ENCODE assay signal across 8 cellular contexts in the genomic region with DNA sequence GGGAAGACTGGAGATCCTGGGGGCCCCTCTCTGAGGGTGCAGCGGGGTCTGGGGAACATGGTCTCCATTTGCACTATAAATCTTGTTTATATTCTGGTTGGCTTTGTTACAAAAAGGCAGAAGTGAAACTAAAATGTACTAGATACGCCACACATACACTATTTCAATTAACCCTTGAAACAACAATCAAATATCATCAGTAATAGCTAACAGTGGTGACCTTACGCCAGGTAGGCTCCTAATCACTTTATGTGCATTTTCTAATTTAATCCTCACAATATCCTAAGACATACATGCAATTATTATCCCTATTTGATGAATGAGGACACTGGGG. TPM values are rescaled to one million over a fixed set of nuclear protein-coding genes. Genes with fewer than 3 reads are reported as not detected.
DNase-seq lines count a peak whose midpoint lies in the region; ATAC-seq and TF ChIP-seq lines count a peak whose summit lies in the region.

No MANE protein-coding gene starts in this region.

- H3K36me3 ChIP-seq in left ventricle myocardium inferior, result no peaks in the 10 kb centered on the region

- peak overlapping the region; percentile 51 for H3K27ac ChIP-seq in left ventricle myocardium inferior (replicated peaks)

- H3K27me3 Mint-ChIP-seq in dendritic cell treated with granulocyte-macrophage colony-stimulating factor and Interleukin-4, amounts not matched to agents 40 ng/mL and 50 ng/mL, for 4 days, result no peaks in the 10 kb centered on the region

- H3K9me3 Mint-ChIP-seq in dendritic cell treated with granulocyte-macrophage colony-stimulating factor and Interleukin-4, amounts not matched to agents 40 ng/mL and 50 ng/mL, for 4 days, result no peaks in the 10 kb centered on the region

- intact Hi-C loops in left ventricle myocardium inferior (cut with micrococcal nuclease) (no loop called here), left cardiac atrium (cut with DNase I) (no loop called here)
- intact Hi-C loops in dendritic cell treated with granulocyte-macrophage colony-stimulating factor and Interleukin-4, amounts not matched to agents 40 ng/mL and 50 ng/mL, for 4 days (cut with micrococcal nuclease), result no loop called here

- H3K4me1 Mint-ChIP-seq in dendritic cell treated with granulocyte-macrophage colony-stimulating factor and Interleukin-4, amounts not matched to agents 40 ng/mL and 50 ng/mL, for 4 days (ENCODE audit: low read depth), result peaks cover 56% of the 10 kb centered on the region

- no peaks in the 10 kb centered on the region for H3K36me3 Mint-ChIP-seq in dendritic cell treated with granulocyte-macrophage colony-stimulating factor and Interleukin-4, amounts not matched to agents 40 ng/mL and 50 ng/mL, for 4 days (ENCODE audit: low read depth)

- H3K27ac Mint-ChIP-seq in dendritic cell treated with granulocyte-macrophage colony-stimulating factor and Interleukin-4, amounts not matched to agents 40 ng/mL and 50 ng/mL, for 4 days, result peak overlapping the region; percentile 84

- ATAC-seq in left cardiac atrium (no peak), HG03354 (IDR thresholded peaks at IDR 0.05; ENCODE audit: poor library complexity, severe bottlenecking, unreplicated experiment) (peak; percentile 63)

- H3K4me1 ChIP-seq in left ventricle myocardium inferior, result peaks cover 72% of the 10 kb centered on the region

- H3K9me3 ChIP-seq in left ventricle myocardium inferior (replicated peaks), result no peaks in the 10 kb centered on the region

- peak overlapping the region; percentile 68 for H3K4me3 Mint-ChIP-seq in dendritic cell treated with granulocyte-macrophage colony-stimulating factor and Interleukin-4, amounts not matched to agents 40 ng/mL and 50 ng/mL, for 4 days

- no peak for DNase-seq in left ventricle myocardium inferior
- no peak for DNase-seq in left cardiac atrium
- no peak for DNase-seq in NCI-H2196 treated with DMSO at 0.1 percent for 48 hours (lab: John Stamatoyannopoulos, UW; ENCODE audit: unreplicated experiment)
- no peak for DNase-seq in HUDEP-2 (lab: John Stamatoyannopoulos, UW; ENCODE audit: unreplicated experiment in 76 of 76)
- DNase-seq in A172 (ENCODE audit: low spot score), result no peak
- DNase-seq in activated naive CD4-positive, alpha-beta T cell (lab: John Stamatoyannopoulos, UW), result no peak

- no peak for TF ChIP-seq CTCF in left ventricle myocardium inferior (IDR thresholded peaks at IDR 0.05; ENCODE audit: borderline replicate concordance)

- H3K27me3 ChIP-seq in left ventricle myocardium inferior (ENCODE audit: low read depth), result no peaks in the 10 kb centered on the region

- H3K4me3 ChIP-seq in left ventricle myocardium inferior, result peak overlapping the region; percentile 36

RNA-seq across cellular contexts. Expression of gene TBC1D9, which starts 35.1 kb away (rescaled TPM):
- total RNA-seq in left ventricle myocardium inferior (11.4 TPM), left cardiac atrium (10 to 100 TPM; 15.6 to 17.2 TPM)
- 26.5 and 29.4 TPM in 2 replicates for total RNA-seq in A172 (2014; rRNA removed; shearing (Covaris generic))
